Comparison of ENCODE assay signal across 6 cellular contexts in genomic region chr19:48873476-48874308, GRCh38. TPM values are rescaled to one million over a fixed set of nuclear protein-coding genes. Genes with fewer than 3 reads are reported as not detected.
DNase-seq lines count a peak whose midpoint lies in the region; ATAC-seq and TF ChIP-seq lines count a peak whose summit lies in the region.

No MANE protein-coding gene starts in this region.

- H3K4me1 ChIP-seq in A673 (ENCODE audit: insufficient read depth, low read length, poor library complexity, severe bottlenecking) (peaks cover 33% of the 10 kb centered on the region), thoracic aorta (ENCODE audit: control insufficient read depth in 1 of 2, low read depth in 2 of 2) (peaks cover 19 to 37% of the 10 kb centered on the region in 2 donors)

- intact Hi-C loops in A673 (cut with micrococcal nuclease; ENCODE audit: unreplicated experiment): loop anchor here (10.0 kb wide), 1 partner anchor 91 kb away; the partner anchor contains the start of gene FTL

- DNase-seq in A673 (ENCODE audit: low spot score): no peak
- DNase-seq in RWPE1 (ENCODE audit: low spot score): no peak
- peak; percentile 20 for DNase-seq in globus pallidus (ENCODE audit: low spot score)
- DNase-seq in thoracic aorta (ENCODE audit: low spot score): no peak
- DNase-seq in NCI-H1930 (lab: John Stamatoyannopoulos, UW): no peak
- no peak for DNase-seq in GM13976 (ENCODE audit: low spot score)

- in situ Hi-C loops in GM13976 (cut with MboI; ENCODE audit: low sequenced_read_pairs, unreplicated experiment): loop anchor here (5.0 kb wide), 1 partner anchor 99 kb away; no protein-coding TSS in a partner anchor

- TF ChIP-seq CTCF in A673 (conservative IDR thresholded peaks at IDR 0.05; ENCODE audit: low read depth, low read length): no peak
- TF ChIP-seq CTCF in RWPE1 (conservative IDR thresholded peaks at IDR 0.05; ENCODE audit: low read depth): no peak
- TF ChIP-seq CTCF in thoracic aorta (IDR thresholded peaks at IDR 0.05): peak; percentile 2
- TF ChIP-seq CTCF in GM13976 (IDR thresholded peaks at IDR 0.05; ENCODE audit: borderline replicate concordance, control extremely low read depth, extremely low read depth, insufficient read depth, missing control alignments): no peak

- ATAC-seq in thoracic aorta (ENCODE audit: insufficient number of reproducible peaks, low FRiP score, low read depth): no peak

- H3K36me3 ChIP-seq in A673 (ENCODE audit: insufficient read depth, low read length, poor library complexity, severe bottlenecking) (peaks cover 32% of the 10 kb centered on the region), thoracic aorta (peaks cover 40% of the 10 kb centered on the region)

- CTCF ChIA-PET in A673 (lab: Charles Lee) (no interaction called here), RWPE1 (lab: Yijun Ruan, JAX) (interaction anchor here (0.6 to 1.2 kb wide), 3 partner anchors 85 to 97 kb away, joined by 3 to 5 read pairs (median 3); no protein-coding TSS in a partner anchor)

- H3K27ac ChIP-seq in A673 (ENCODE audit: low read depth, low read length, poor library complexity, severe bottlenecking): peak overlapping the region; percentile 99
- H3K27ac ChIP-seq in RWPE1: peak overlapping the region; percentile 98
- peak overlapping the region; percentile 100 for H3K27ac ChIP-seq in thoracic aorta

- POLR2A ChIA-PET in A673 (lab: Charles Lee; ENCODE audit: low non-redundant PET) (no interaction called here), RWPE1 (lab: Yijun Ruan, JAX; ENCODE audit: low non-redundant PET) (no interaction called here)

- no peaks in the 10 kb centered on the region for H3K9me3 ChIP-seq in A673 (ENCODE audit: low read depth, low read length, poor library complexity, severe bottlenecking)
- no peaks in the 10 kb centered on the region for H3K9me3 ChIP-seq in thoracic aorta

- H3K27me3 ChIP-seq in A673 (replicated peaks; ENCODE audit: insufficient read depth, low read depth, low read length, poor library complexity) (no peaks in the 10 kb centered on the region), thoracic aorta (replicated peaks; ENCODE audit: insufficient read depth) (no peaks in the 10 kb centered on the region)

- no TSS peak for BruUV-seq in A673 (replicated peaks; lab: Mats Ljungman, UMichigan)

- H3K4me3 ChIP-seq in A673 (ENCODE audit: low read depth, low read length, poor library complexity, severe bottlenecking) (peak overlapping the region; percentile 91), thoracic aorta (peak overlapping the region; percentile 95)

RNA-seq across cellular contexts. Expression of gene PPP1R15A, which starts 1.5 kb away (rescaled TPM):
- total RNA-seq in A673 (2021) (27.6 and 41.2 TPM in 2 replicates), thoracic aorta (100 to 1,000 TPM; 108 to 139 TPM)

RNA-seq across cellular contexts. Expression of gene PLEKHA4, which starts 5.3 kb away (rescaled TPM):
- total RNA-seq in A673 (2021): 20.7 and 24.1 TPM in 2 replicates
- 10 to 100 TPM; 45.1 to 45.2 TPM for total RNA-seq in thoracic aorta

RNA-seq across cellular contexts. Expression of gene TULP2, which starts 24.9 kb away (rescaled TPM):
- total RNA-seq in A673 (2021) (not detected in 2 replicates), thoracic aorta (under 1 TPM; 0.27 to 0.78 TPM)

RNA-seq across cellular contexts. Expression of gene NUCB1, which starts 26.4 kb away (rescaled TPM):
- total RNA-seq in A673 (2021) (86.7 and 109 TPM in 2 replicates), thoracic aorta (100 to 1,000 TPM; 415 to 671 TPM)

RNA-seq across cellular contexts. Expression of gene HSD17B14, which starts 37.4 kb away (rescaled TPM):
- 2.0 and 3.0 TPM in 2 replicates for total RNA-seq in A673 (2021)
- total RNA-seq in thoracic aorta: 10 to 100 TPM; 10.2 to 16.8 TPM
